1 cellular context compared by ENCODE assay signal in the genomic region with DNA sequence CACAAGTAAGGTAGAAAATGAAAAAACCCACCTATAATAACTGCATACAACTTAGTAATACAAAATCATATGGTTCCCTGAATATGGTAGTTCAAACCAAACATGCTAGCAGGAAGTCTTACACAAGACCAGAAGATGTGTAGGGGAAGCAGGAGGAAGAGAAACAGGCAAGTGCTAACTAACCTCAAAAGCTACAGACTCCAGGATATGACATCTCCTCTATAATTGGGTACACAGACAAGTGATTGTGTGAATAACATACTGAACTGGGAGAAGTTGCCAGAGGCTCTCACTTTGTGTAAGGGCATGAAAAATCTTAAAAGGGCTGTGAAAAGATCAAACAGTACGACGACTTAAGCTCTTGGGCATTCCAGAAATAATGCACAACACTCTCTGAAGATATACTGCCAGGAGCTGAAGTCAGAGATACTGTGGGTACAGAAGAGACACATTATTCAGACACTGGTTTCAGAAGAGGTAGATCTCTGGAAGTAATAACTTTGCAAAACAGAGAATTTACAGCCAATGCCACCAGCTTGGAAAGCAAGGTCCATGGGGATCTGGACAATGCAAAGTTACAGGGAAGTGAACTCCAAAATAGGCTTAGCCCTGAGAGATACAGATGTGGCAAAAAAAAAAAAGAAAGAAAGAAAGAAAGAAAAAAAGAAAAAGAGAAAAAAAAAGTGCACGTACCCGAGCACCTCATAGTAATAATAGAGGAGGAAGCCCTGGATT.
TF ChIP-seq lines count a peak whose summit lies in the region.

No MANE protein-coding gene starts in this region.

TF ChIP-seq in GM23338, 12 proteins besides CTCF, POLR2A, EP300 and RAD21 (continued from another document):
- TF ChIP-seq, protein P1, sequence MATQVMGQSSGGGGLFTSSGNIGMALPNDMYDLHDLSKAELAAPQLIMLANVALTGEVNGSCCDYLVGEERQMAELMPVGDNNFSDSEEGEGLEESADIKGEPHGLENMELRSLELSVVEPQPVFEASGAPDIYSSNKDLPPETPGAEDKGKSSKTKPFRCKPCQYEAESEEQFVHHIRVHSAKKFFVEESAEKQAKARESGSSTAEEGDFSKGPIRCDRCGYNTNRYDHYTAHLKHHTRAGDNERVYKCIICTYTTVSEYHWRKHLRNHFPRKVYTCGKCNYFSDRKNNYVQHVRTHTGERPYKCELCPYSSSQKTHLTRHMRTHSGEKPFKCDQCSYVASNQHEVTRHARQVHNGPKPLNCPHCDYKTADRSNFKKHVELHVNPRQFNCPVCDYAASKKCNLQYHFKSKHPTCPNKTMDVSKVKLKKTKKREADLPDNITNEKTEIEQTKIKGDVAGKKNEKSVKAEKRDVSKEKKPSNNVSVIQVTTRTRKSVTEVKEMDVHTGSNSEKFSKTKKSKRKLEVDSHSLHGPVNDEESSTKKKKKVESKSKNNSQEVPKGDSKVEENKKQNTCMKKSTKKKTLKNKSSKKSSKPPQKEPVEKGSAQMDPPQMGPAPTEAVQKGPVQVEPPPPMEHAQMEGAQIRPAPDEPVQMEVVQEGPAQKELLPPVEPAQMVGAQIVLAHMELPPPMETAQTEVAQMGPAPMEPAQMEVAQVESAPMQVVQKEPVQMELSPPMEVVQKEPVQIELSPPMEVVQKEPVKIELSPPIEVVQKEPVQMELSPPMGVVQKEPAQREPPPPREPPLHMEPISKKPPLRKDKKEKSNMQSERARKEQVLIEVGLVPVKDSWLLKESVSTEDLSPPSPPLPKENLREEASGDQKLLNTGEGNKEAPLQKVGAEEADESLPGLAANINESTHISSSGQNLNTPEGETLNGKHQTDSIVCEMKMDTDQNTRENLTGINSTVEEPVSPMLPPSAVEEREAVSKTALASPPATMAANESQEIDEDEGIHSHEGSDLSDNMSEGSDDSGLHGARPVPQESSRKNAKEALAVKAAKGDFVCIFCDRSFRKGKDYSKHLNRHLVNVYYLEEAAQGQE (IDR thresholded peaks at IDR 0.05; ENCODE audit: unreplicated experiment) = no peak
- TF ChIP-seq EZH2 (IDR thresholded peaks at IDR 0.05; ENCODE audit: low read depth, unreplicated experiment) (no peak), JUNB (IDR thresholded peaks at IDR 0.05; ENCODE audit: unreplicated experiment) (no peak)
- TF ChIP-seq, protein P2, sequence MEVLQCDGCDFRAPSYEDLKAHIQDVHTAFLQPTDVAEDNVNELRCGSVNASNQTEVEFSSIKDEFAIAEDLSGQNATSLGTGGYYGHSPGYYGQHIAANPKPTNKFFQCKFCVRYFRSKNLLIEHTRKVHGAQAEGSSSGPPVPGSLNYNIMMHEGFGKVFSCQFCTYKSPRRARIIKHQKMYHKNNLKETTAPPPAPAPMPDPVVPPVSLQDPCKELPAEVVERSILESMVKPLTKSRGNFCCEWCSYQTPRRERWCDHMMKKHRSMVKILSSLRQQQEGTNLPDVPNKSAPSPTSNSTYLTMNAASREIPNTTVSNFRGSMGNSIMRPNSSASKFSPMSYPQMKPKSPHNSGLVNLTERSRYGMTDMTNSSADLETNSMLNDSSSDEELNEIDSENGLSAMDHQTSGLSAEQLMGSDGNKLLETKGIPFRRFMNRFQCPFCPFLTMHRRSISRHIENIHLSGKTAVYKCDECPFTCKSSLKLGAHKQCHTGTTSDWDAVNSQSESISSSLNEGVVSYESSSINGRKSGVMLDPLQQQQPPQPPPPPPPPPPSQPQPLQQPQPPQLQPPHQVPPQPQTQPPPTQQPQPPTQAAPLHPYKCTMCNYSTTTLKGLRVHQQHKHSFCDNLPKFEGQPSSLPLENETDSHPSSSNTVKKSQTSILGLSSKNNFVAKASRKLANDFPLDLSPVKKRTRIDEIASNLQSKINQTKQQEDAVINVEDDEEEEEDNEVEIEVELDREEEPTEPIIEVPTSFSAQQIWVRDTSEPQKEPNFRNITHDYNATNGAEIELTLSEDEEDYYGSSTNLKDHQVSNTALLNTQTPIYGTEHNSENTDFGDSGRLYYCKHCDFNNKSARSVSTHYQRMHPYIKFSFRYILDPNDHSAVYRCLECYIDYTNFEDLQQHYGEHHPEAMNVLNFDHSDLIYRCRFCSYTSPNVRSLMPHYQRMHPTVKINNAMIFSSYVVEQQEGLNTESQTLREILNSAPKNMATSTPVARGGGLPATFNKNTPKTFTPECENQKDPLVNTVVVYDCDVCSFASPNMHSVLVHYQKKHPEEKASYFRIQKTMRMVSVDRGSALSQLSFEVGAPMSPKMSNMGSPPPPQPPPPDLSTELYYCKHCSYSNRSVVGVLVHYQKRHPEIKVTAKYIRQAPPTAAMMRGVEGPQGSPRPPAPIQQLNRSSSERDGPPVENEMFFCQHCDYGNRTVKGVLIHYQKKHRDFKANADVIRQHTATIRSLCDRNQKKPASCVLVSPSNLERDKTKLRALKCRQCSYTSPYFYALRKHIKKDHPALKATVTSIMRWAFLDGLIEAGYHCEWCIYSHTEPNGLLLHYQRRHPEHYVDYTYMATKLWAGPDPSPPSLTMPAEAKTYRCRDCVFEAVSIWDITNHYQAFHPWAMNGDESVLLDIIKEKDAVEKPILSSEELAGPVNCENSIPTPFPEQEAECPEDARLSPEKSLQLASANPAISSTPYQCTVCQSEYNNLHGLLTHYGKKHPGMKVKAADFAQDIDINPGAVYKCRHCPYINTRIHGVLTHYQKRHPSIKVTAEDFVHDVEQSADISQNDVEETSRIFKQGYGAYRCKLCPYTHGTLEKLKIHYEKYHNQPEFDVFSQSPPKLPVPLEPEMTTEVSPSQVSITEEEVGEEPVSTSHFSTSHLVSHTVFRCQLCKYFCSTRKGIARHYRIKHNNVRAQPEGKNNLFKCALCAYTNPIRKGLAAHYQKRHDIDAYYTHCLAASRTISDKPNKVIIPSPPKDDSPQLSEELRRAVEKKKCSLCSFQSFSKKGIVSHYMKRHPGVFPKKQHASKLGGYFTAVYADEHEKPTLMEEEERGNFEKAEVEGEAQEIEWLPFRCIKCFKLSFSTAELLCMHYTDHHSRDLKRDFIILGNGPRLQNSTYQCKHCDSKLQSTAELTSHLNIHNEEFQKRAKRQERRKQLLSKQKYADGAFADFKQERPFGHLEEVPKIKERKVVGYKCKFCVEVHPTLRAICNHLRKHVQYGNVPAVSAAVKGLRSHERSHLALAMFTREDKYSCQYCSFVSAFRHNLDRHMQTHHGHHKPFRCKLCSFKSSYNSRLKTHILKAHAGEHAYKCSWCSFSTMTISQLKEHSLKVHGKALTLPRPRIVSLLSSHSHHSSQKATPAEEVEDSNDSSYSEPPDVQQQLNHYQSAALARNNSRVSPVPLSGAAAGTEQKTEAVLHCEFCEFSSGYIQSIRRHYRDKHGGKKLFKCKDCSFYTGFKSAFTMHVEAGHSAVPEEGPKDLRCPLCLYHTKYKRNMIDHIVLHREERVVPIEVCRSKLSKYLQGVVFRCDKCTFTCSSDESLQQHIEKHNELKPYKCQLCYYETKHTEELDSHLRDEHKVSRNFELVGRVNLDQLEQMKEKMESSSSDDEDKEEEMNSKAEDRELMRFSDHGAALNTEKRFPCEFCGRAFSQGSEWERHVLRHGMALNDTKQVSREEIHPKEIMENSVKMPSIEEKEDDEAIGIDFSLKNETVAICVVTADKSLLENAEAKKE (CRISPR knock-in tag; IDR thresholded peaks at IDR 0.05) = no peak
